Comparison of ENCODE assay signal across 11 cellular contexts in the genomic region with DNA sequence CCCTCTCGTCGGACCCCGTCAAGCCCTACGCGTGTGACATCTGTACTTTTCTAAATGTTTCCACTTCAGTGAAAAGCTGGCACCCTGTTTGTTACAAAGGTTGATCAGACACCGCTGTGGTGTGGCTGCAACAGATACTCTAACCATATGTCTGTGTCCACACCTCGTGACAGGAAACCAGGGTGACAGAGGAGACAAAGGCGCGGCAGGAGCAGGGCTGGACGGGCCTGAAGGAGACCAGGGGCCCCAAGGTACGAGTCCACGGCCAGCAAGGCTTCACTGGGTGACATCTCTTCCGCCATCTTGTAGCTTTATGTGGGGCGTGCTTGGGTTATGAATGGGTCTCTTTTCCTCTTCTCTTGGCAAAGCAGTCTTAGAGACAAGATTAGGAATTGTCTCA. TPM values are rescaled to one million over a fixed set of nuclear protein-coding genes. Genes with fewer than 3 reads are reported as not detected.
DNase-seq lines count a peak whose midpoint lies in the region; ATAC-seq and TF ChIP-seq lines count a peak whose summit lies in the region.
"Had no signal": no experiment of that assay in that cellular context is flagged by ENCODE, and none has a peak within 500 bp of the region (broad histone marks: within the 10 kb centered on the region; RNA-seq: fewer than 3 reads in every experiment).

No MANE protein-coding gene starts in this region.

- TF ChIP-seq CTCF in brain microvascular endothelial cell (IDR thresholded peaks at IDR 0.05; ENCODE audit: low read depth, low read length, missing control alignments) (no peak), gastrocnemius medialis (IDR thresholded peaks at IDR 0.05 in 4 of 5, conservative IDR thresholded peaks at IDR 0.05 in 1 of 5) (no peak)

- H3K27ac ChIP-seq in brain microvascular endothelial cell (no peak overlapping the region), gastrocnemius medialis (no peak overlapping the region)

- H3K27me3 ChIP-seq in brain microvascular endothelial cell (replicated peaks), result no peaks in the 10 kb centered on the region
- peaks cover 21 to 25% (median 21%) of the 10 kb centered on the region in 3 donors for H3K27me3 ChIP-seq in gastrocnemius medialis

- no peaks in the 10 kb centered on the region for H3K36me3 ChIP-seq in brain microvascular endothelial cell (replicated peaks)
- H3K36me3 ChIP-seq in gastrocnemius medialis, result no peaks in the 10 kb centered on the region

- H3K4me3 ChIP-seq in brain microvascular endothelial cell (ENCODE audit: low read depth, low read length) (no peak overlapping the region), gastrocnemius medialis (no peak overlapping the region)

- no peaks in the 10 kb centered on the region for H3K9me3 ChIP-seq in gastrocnemius medialis

- peak; percentile 13 for DNase-seq in DMS153 (lab: John Stamatoyannopoulos, UW)
- DNase-seq in DMS153 treated with DMSO at 0.1 percent for 48 hours (lab: John Stamatoyannopoulos, UW; ENCODE audit: unreplicated experiment), result no peak
- DNase-seq in NOMO-1 treated with dmso at 0.1 percent for 144 hours (lab: John Stamatoyannopoulos, UW; ENCODE audit: unreplicated experiment), result peak; percentile 16
- peak; percentile 74 for DNase-seq in posterior vena cava (ENCODE audit: low spot score)
- DNase-seq in brain microvascular endothelial cell, result no peak
- DNase-seq in activated CD4-positive, alpha-beta T cell treated with anti-CD3 and anti-CD28 coated beads for 48 hours, result no peak
- no peak for DNase-seq in gastrocnemius medialis
- DNase-seq: 8988T had no signal

- in situ Hi-C loops in brain microvascular endothelial cell (cut with HindIII; ENCODE audit: low pct_ligation_motif_present, low sequenced_read_pairs) (no loop called here), gastrocnemius medialis (cut with MboI; ENCODE audit: low sequenced_read_pairs in 4 of 4) (no loop called here)

- no peak for TF ChIP-seq POLR2A in gastrocnemius medialis (IDR thresholded peaks at IDR 0.05)

- H3K4me1 ChIP-seq in gastrocnemius medialis, result no peaks in the 10 kb centered on the region

- ATAC-seq in HG02763 (IDR thresholded peaks at IDR 0.05; ENCODE audit: unreplicated experiment), result peak; percentile 46
- ATAC-seq in gastrocnemius medialis, result no peak
- ATAC-seq: T-cell had no signal

- intact Hi-C loops in posterior vena cava (cut with DNase I), result no loop called here
- intact Hi-C loops in gastrocnemius medialis (cut with DNase I; ENCODE audit: low total_unique reads), result no loop called here

RNA-seq across cellular contexts. Expression of gene COL9A3, which starts 21.7 kb away (rescaled TPM):
- total RNA-seq in posterior vena cava, result 1 to 10 TPM; 1.0 to 1.9 TPM
- 1 to 10 TPM in 2 of 4 donors, under 1 TPM in 2; 0.41 to 4.1 (median 1.6) TPM for total RNA-seq in gastrocnemius medialis
- total RNA-seq: H4 had no signal

RNA-seq across cellular contexts. Expression of gene TCFL5, which starts 23.1 kb away (rescaled TPM):
- total RNA-seq in posterior vena cava (10 to 100 TPM in 1 of 2 donors, 1 to 10 TPM in 1; 9.6 to 10.9 TPM), gastrocnemius medialis (1 to 10 TPM; 5.3 to 7.3 (median 6.3) TPM)

RNA-seq across cellular contexts. Expression of gene OGFR, which starts 33.9 kb away (rescaled TPM):
- total RNA-seq in posterior vena cava (10 to 100 TPM; 27.7 to 29.4 TPM), gastrocnemius medialis (10 to 100 TPM; 21.9 to 52.1 (median 40.5) TPM)

RNA-seq across cellular contexts. Expression of gene MRGBP, which starts 42.2 kb away (rescaled TPM):
- total RNA-seq in posterior vena cava (1 to 10 TPM; 5.0 to 8.0 TPM), gastrocnemius medialis (1 to 10 TPM; 7.8 to 9.8 (median 8.2) TPM)

Comparison
In these comparisons a context has a peak if more than half of its experiments do, and no peak if none do; other contexts are left out.
1. DNase-seq: peak in DMS153 (single experiment), NOMO-1 treated with dmso at 0.1 percent for 144 hours (single experiment) and posterior vena cava (single experiment); none in DMS153 treated with DMSO at 0.1 percent for 48 hours (single experiment), brain microvascular endothelial cell (single experiment), activated CD4-positive, alpha-beta T cell treated with anti-CD3 and anti-CD28 coated beads for 48 hours (single experiment) and gastrocnemius medialis (0 of 2).